8 cellular contexts compared by ENCODE assay signal in the genomic region with DNA sequence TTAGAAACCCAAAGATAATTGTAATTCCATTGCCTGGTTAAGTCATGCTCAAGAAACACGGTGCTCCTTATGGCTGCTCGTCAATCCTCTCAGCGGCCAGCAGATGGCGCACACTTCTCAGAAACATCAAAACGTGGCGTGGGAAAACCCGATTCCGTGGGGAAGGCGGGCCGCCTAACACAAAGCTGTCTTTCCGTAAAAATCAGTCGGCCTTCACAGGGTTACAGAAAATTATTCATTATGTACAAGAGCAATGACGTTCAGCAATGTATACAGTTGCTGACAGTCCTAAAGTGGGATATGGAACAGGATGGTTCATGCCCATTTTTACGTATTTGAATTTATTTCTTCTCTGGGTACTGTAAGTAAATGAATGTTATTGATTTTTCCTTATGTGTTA.
A peak's percentile ranks its signal among the peaks of the same experiment; 100 is the strongest.
DNase-seq lines count a peak whose midpoint lies in the region; ATAC-seq and TF ChIP-seq lines count a peak whose summit lies in the region.

No MANE protein-coding gene starts in this region.

- H3K79me2 ChIP-seq in osteoblast (ENCODE audit: insufficient read depth, low read length), result no peaks in the 10 kb centered on the region

- peak; percentile 59 for ATAC-seq in GM19025 (IDR thresholded peaks at IDR 0.05; ENCODE audit: low read depth, unreplicated experiment)
- ATAC-seq in gastroesophageal sphincter, result peak; percentile 67

- no peaks in the 10 kb centered on the region for H3K27me3 ChIP-seq in gastroesophageal sphincter
- H3K27me3 ChIP-seq in osteoblast (ENCODE audit: insufficient read depth, low read length), result peaks cover 7% of the 10 kb centered on the region
- H3K27me3 ChIP-seq in thyroid gland, result no peaks in the 10 kb centered on the region

- 6 to 13% methylated on average over 14 of the region's 14 CpGs for WGBS in gastroesophageal sphincter (ENCODE audit: low coverage in 1 of 2), 2 donors
- 5 to 6% methylated on average over 14 of the region's 14 CpGs for whole genome bisulfite sequencing in thyroid gland, 2 donors

- H3K27ac ChIP-seq in gastroesophageal sphincter (no peak overlapping the region), osteoblast (ENCODE audit: low read depth, low read length) (no peak overlapping the region), thyroid gland (no peak overlapping the region)

- peak in 12 of 14 donors; percentile 2 to 67 (median 30) for DNase-seq in C1 segment of cervical spinal cord (lab: John Stamatoyannopoulos, UW)
- peak; percentile 84 for DNase-seq in HT-29 (ENCODE audit: low spot score)
- peak; percentile 71 for DNase-seq in RKO (ENCODE audit: low spot score)
- DNase-seq in activated effector memory CD4-positive, alpha-beta T cell treated with anti-CD3 and anti-CD28 coated beads, Interleukin-2, amount 50 U/mL, for 16 hours, result peak; percentile 87
- DNase-seq in osteoblast (ENCODE audit: insufficient read length, low spot score, missing footprints), result peak; percentile 82
- DNase-seq in thyroid gland, result peak; percentile 64 to 77

- TF ChIP-seq EP300 in gastroesophageal sphincter (IDR thresholded peaks at IDR 0.05), result no peak

- no peaks in the 10 kb centered on the region for H3K36me3 ChIP-seq in gastroesophageal sphincter
- H3K36me3 ChIP-seq in osteoblast (ENCODE audit: insufficient read depth, low read length), result no peaks in the 10 kb centered on the region
- no peaks in the 10 kb centered on the region for H3K36me3 ChIP-seq in thyroid gland

- peak overlapping the region; percentile 52 for H2AFZ ChIP-seq in osteoblast (ENCODE audit: low read length)

- H3K4me3 ChIP-seq in gastroesophageal sphincter (no peak overlapping the region), osteoblast (ENCODE audit: insufficient read depth, low read length) (peak overlapping the region; percentile 45), thyroid gland (replicated peaks in 1 of 3) (no peak overlapping the region)

- intact Hi-C loops in thyroid gland (cut with DNase I), result no loop called here

- peak overlapping the region; percentile 80 for H3K4me2 ChIP-seq in osteoblast (ENCODE audit: insufficient read depth, low read length)

- H3K4me1 ChIP-seq in gastroesophageal sphincter (no peaks in the 10 kb centered on the region), osteoblast (ENCODE audit: insufficient read depth, low read length) (no peaks in the 10 kb centered on the region), thyroid gland (no peaks in the 10 kb centered on the region)

- H3K9me3 ChIP-seq in gastroesophageal sphincter, result no peaks in the 10 kb centered on the region
- H3K9me3 ChIP-seq in osteoblast (ENCODE audit: low read depth, low read length), result no peaks in the 10 kb centered on the region
- H3K9me3 ChIP-seq in thyroid gland, result no peaks in the 10 kb centered on the region

- TF ChIP-seq CTCF in gastroesophageal sphincter (IDR thresholded peaks at IDR 0.05), result peak; percentile 88 to 92 (median 91)
- peak; percentile 96 for TF ChIP-seq CTCF in osteoblast (IDR thresholded peaks at IDR 0.05; ENCODE audit: extremely low read depth, low read depth, low read length)
- TF ChIP-seq CTCF in thyroid gland (IDR thresholded peaks at IDR 0.05), result peak; percentile 65 to 90 (median 80)

- TF ChIP-seq POLR2A in gastroesophageal sphincter (IDR thresholded peaks at IDR 0.05), result no peak
- no peak for TF ChIP-seq POLR2A in thyroid gland (IDR thresholded peaks at IDR 0.05)

- no peaks in the 10 kb centered on the region for H4K20me1 ChIP-seq in osteoblast (ENCODE audit: insufficient read depth, low read length)

Comparison
In these comparisons a context has a peak if more than half of its experiments do, and no peak if none do; other contexts are left out.
1. DNase-seq: peak in every context shown above with its lines; median percentile 87 in activated effector memory CD4-positive, alpha-beta T cell treated with anti-CD3 and anti-CD28 coated beads, Interleukin-2, amount 50 U/mL, for 16 hours; 84 in HT-29; 82 in osteoblast; 71 in RKO; 70 in thyroid gland; 30 in C1 segment of cervical spinal cord.